Comparison of ENCODE assay signal across 8 cellular contexts in the genomic region with DNA sequence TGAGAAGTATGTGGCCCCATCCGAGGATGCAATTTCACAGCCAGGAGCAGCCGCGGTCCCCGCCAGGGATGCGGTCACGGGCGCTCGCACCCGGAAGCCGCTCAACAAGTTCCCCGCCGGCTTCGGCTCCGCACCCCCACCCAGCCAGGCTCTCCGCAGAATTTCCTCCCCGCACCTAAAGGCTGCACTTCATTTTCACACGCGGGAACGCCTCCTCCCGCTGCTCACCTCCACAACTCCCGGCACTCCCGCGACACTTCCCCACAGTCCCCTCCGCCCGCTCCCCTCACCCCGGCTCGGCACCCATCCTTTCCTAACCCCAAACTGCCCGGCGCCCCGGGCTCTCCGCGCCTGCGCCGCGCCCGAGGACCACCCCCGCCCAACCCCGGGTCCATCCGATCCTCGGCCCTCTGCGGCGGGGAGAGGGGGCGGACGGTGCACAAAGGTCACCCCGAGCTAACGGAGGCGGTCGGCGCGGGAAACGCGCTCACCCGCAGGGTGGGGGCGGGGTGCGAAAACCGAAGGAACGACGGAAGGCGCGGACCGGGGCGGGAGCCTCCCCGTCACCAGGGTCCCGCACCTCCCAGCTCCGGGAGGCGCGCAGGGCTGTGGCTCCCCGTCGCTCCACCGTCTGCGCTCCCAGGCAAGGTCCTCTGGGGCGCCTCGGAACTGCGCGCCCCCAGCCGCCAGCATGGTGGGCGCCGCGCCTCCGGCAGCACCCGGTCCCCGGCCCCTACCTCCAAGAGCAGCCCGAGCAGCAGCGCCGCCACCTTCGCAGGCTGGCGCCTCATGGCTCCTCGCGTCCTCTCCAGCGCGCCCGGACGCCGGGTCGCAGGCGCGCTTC. TPM values are rescaled to one million over a fixed set of nuclear protein-coding genes. Genes with fewer than 3 reads are reported as not detected.
A peak's percentile ranks its signal among the peaks of the same experiment; 100 is the strongest.
DNase-seq lines count a peak whose midpoint lies in the region; ATAC-seq, FAIRE-seq and TF ChIP-seq lines count a peak whose summit lies in the region.

No MANE protein-coding gene starts in this region.

- H3K9ac ChIP-seq in Karpas-422 (ENCODE audit: low read length), result peak overlapping the region; percentile 80
- H3K9ac ChIP-seq in GM12878 (ENCODE audit: control insufficient read depth, insufficient read depth, low read length), result peak overlapping the region; percentile 87

- under 1% methylated on average over 55 of the region's 97 CpGs for WGBS in GM12878 (ENCODE audit: insufficient coverage, insufficient replicate concordance, low lambda C conversion rate, missing lambda C conversion rate)
- WGBS in spleen, 5 donors, result 0% methylated on average over 40 to 95 of the region's 97 CpGs

- H3K27me3 ChIP-seq in Karpas-422 (ENCODE audit: low read length), result peaks cover 11% of the 10 kb centered on the region
- H3K27me3 ChIP-seq in GM12878 (replicated peaks in 1 of 2; ENCODE audit: control insufficient read depth in 2 of 2, insufficient read depth in 2 of 2, low read length in 1 of 2), result no peaks in the 10 kb centered on the region
- no peaks in the 10 kb centered on the region for H3K27me3 ChIP-seq in spleen (replicated peaks in 1 of 7)

- no peak for TF ChIP-seq RAD21 in GM12878 (IDR thresholded peaks at IDR 0.05; ENCODE audit: insufficient read depth, low read depth, low read length)

- in situ Hi-C loops in GM12878 (cut with MboI), result loop anchor here (25.0 kb wide), 1 partner anchor 809 kb away; the partner anchor contains the start of gene SEC61G

- peaks cover 32% of the 10 kb centered on the region for H4K20me1 ChIP-seq in Karpas-422 (ENCODE audit: insufficient read depth, low read depth, low read length)
- no peaks in the 10 kb centered on the region for H4K20me1 ChIP-seq in GM12878 (ENCODE audit: control insufficient read depth, insufficient read depth)

- peak; percentile 61 for TF ChIP-seq POLR2A in GM12878 (IDR thresholded peaks at IDR 0.05; ENCODE audit: low read depth, low read length)
- TF ChIP-seq POLR2A in spleen (IDR thresholded peaks at IDR 0.05), result no peak

- H3K4me1 ChIP-seq in Karpas-422 (ENCODE audit: low read length) (peaks cover 41% of the 10 kb centered on the region), GM12878 (ENCODE audit: control insufficient read depth, insufficient read depth, low read length) (peaks cover 30% of the 10 kb centered on the region), spleen (peaks cover 55 to 70% (median 66%) of the 10 kb centered on the region in 6 donors)

- RAD21 ChIA-PET in GM12878 (lab: Charles Lee; ENCODE audit: unreplicated experiment), result interaction anchor here (3.2 to 11.6 kb wide), 4 partner anchors 25 to 262 kb away, joined by 13 to 245 read pairs (median 83); no protein-coding TSS in a partner anchor

- no peak for TF ChIP-seq EP300 in GM12878 (IDR thresholded peaks at IDR 0.05; ENCODE audit: borderline replicate concordance in 1 of 2, control insufficient read depth in 1 of 2, low read depth in 2 of 2, low read length in 2 of 2)

- H3K4me3 ChIP-seq in Karpas-422 (ENCODE audit: low read length) (peak overlapping the region; percentile 95), GM12878 (peak overlapping the region; percentile 98), iPS-18c (ENCODE audit: insufficient read depth, low read depth, low read length) (peak overlapping the region; percentile 81), spleen (peak overlapping the region; percentile 83 to 99 (median 98))

- ATAC-seq in GM21786 (IDR thresholded peaks at IDR 0.05; ENCODE audit: unreplicated experiment) (peak; percentile 9), GM12878 (peak; percentile 42)

- H3K79me2 ChIP-seq in Karpas-422 (ENCODE audit: low read length) (no peaks in the 10 kb centered on the region), GM12878 (ENCODE audit: control insufficient read depth, insufficient read depth, low read length) (peaks cover 61% of the 10 kb centered on the region)

- intact Hi-C loops in GM12878 (cut with micrococcal nuclease; ENCODE audit: unreplicated experiment) (loop anchor here (5.0 kb wide), 1 partner anchor 481 kb away; the partner anchor contains the start of genes CCT6A and PSPH), spleen (cut with DNase I; ENCODE audit: low total_unique reads) (no loop called here)

- POLR2A ChIA-PET in GM12878 (lab: Charles Lee), result interaction anchor here (0.7 to 8.8 kb wide), 4 partner anchors 13 to 38 kb away, joined by 3 to 156 read pairs (median 19); no protein-coding TSS in a partner anchor

- TF ChIP-seq CTCF in GM12878 (IDR thresholded peaks at IDR 0.05 in 2 of 3, conservative IDR thresholded peaks at IDR 0.05 in 1 of 3; ENCODE audit: control insufficient read depth in 2 of 3, extremely low read depth in 1 of 3, insufficient read depth in 1 of 3, low read depth in 3 of 3, low read length in 3 of 3), result no peak
- peak in 1 of 11 experiments; percentile 14 for TF ChIP-seq CTCF in spleen (IDR thresholded peaks at IDR 0.05 in 8 of 11, conservative IDR thresholded peaks at IDR 0.05 in 3 of 11)

- peak; percentile 78 for DNase-seq in GM03348 (ENCODE audit: low spot score)
- peak; percentile 69 for DNase-seq in Karpas-422
- peak; percentile 64 for DNase-seq in T-helper 22 cell (ENCODE audit: low read depth)
- DNase-seq in GM12878 (ENCODE audit: low read depth, low spot score), result no peak
- peak; percentile 93 for DNase-seq in spleen
- no peak for DNase-seq in mesenteric fat pad (ENCODE audit: low spot score)

- BruUV-seq in GM12878 (replicated peaks; lab: Mats Ljungman, UMichigan), result no TSS peak

- H3K27ac ChIP-seq in Karpas-422 (ENCODE audit: low read length), result no peak overlapping the region
- peak overlapping the region; percentile 93 for H3K27ac ChIP-seq in GM12878 (ENCODE audit: control insufficient read depth, insufficient read depth)
- H3K27ac ChIP-seq in spleen, result peak overlapping the region; percentile 77 to 97 (median 92)

- CTCF ChIA-PET in GM12878 (lab: Yijun Ruan, JAX), result interaction anchor here (1.2 to 5.2 kb wide), 4 partner anchors 21 to 56 kb away, joined by 3 to 45 read pairs (median 8); no protein-coding TSS in a partner anchor

- no peaks in the 10 kb centered on the region for H3K36me3 ChIP-seq in Karpas-422 (ENCODE audit: insufficient read depth, low read length)
- H3K36me3 ChIP-seq in GM12878 (ENCODE audit: control insufficient read depth in 2 of 2, insufficient read depth in 2 of 2, low read length in 1 of 2), result no peaks in the 10 kb centered on the region
- H3K36me3 ChIP-seq in spleen, result no peaks in the 10 kb centered on the region

- H3K4me2 ChIP-seq in Karpas-422 (ENCODE audit: low read depth, low read length, poor library complexity, severe bottlenecking), result peak overlapping the region; percentile 99
- H3K4me2 ChIP-seq in GM12878 (ENCODE audit: control insufficient read depth, insufficient read depth), result peak overlapping the region; percentile 65

- no peak for FAIRE-seq in GM12878 (lab: Jason Lieb, UNC)

- peak overlapping the region; percentile 99 for H2AFZ ChIP-seq in Karpas-422 (ENCODE audit: low read length)
- peak overlapping the region; percentile 60 for H2AFZ ChIP-seq in GM12878 (ENCODE audit: control insufficient read depth, low read depth, low read length)

- H3K9me3 ChIP-seq in Karpas-422 (ENCODE audit: low read length) (no peaks in the 10 kb centered on the region), GM12878 (replicated peaks; ENCODE audit: control insufficient read depth, insufficient read depth, low read length) (no peaks in the 10 kb centered on the region), iPS-18c (ENCODE audit: control insufficient read depth, insufficient read depth, low read length) (no peaks in the 10 kb centered on the region), spleen (no peaks in the 10 kb centered on the region)

- H3K9me2 ChIP-seq in Karpas-422 (replicated peaks; ENCODE audit: insufficient read depth, low read length), result no peaks in the 10 kb centered on the region

- SMC1A ChIA-PET in GM12878 (lab: Charles Lee; ENCODE audit: uncharacterized antibody, unreplicated experiment), result interaction anchor here (1.2 to 12.6 kb wide), 8 partner anchors 13 to 63 kb away, joined by 3 to 263 read pairs (median 33); no protein-coding TSS in a partner anchor

TF ChIP-seq in GM12878, 131 proteins besides CTCF, POLR2A, EP300 and RAD21 (continues in another document):
- TF ChIP-seq SUPT20H (IDR thresholded peaks at IDR 0.05; ENCODE audit: borderline replicate concordance, control insufficient read depth, low read depth, low read length) (no peak), SMC3 (IDR thresholded peaks at IDR 0.05; ENCODE audit: borderline replicate concordance, low read length) (no peak), PAX8 (IDR thresholded peaks at IDR 0.05) (no peak), NFYA (IDR thresholded peaks at IDR 0.05; ENCODE audit: borderline replicate concordance, low read depth, low read length) (no peak), ZBED1 (IDR thresholded peaks at IDR 0.05; ENCODE audit: borderline replicate concordance) (no peak), LARP7 (IDR thresholded peaks at IDR 0.05) (peak; percentile 71), HDGF (IDR thresholded peaks at IDR 0.05) (peak; percentile 78; the same call in 1 of the 2 replicates), FOS (IDR thresholded peaks at IDR 0.05; ENCODE audit: borderline replicate concordance, extremely low read depth, insufficient read length) (no peak)

RNA-seq across cellular contexts. Expression of gene VOPP1, which starts 0.5 kb away (rescaled TPM):
- total RNA-seq in Karpas-422 (2014; rRNA removed; shearing (Covaris generic); ENCODE audit: low replicate concordance), result 14.7 and 21.6 TPM in 2 replicates
- total RNA-seq in GM12878 (2013; cell fraction: nucleolus; rRNA removed), result 130 and 131 TPM in 2 replicates
- total RNA-seq in GM12878 (2014; rRNA removed) (198 and 200 TPM in 2 replicates), GM12878 (2014; rRNA removed; fragmentation: Illumina TruSeq; extraction: Trizol) (135 and 144 TPM in 2 replicates), GM12878 (2021) (205 and 206 TPM in 2 replicates), spleen (100 to 1,000 TPM; 130 to 168 (median 148) TPM), mesenteric fat pad (69.5 TPM)
- 123 TPM for polyA plus RNA-seq in GM12878 (2011; ENCODE audit: low read depth)
- polyA plus RNA-seq in GM12878 (2011; rRNA removed) (101 and 118 TPM in 2 replicates), GM12878 (2014; fragmentation: Illumina TruSeq; extraction: Trizol) (116 and 141 TPM in 2 replicates), GM12878 (2014; fragmentation: Nextera tagmentation; extraction: Ambion mirVana) (10 to 100 TPM; 32.8 to 78.5 TPM), GM12878 (2014; rRNA removed) (203 and 212 TPM in 2 replicates), GM12878 (2016; fragmentation: Nextera tagmentation; extraction: Ambion mirVana) (10 to 100 TPM; 54.4 to 71.5 TPM), spleen (100 to 1,000 TPM in 1 of 3 donors, 10 to 100 TPM in 2; 60.3 to 101 (median 65.3) TPM)
- 103 and 118 TPM in 2 replicates for polyA plus RNA-seq in GM12878 (2011; cell fraction: cytosol; rRNA removed)
- 51.0 and 62.5 TPM in 2 replicates for polyA plus RNA-seq in GM12878 (2011; cell fraction: nucleus; rRNA removed)
- 135 and 137 TPM in 2 replicates for polyA plus RNA-seq in GM12878 (2012)
- polyA minus RNA-seq in GM12878 (2011; rRNA and poly(A)+ RNA removed), result 139 and 160 TPM in 2 replicates
- polyA minus RNA-seq in GM12878 (2011; cell fraction: cytosol; rRNA and poly(A)+ RNA removed), result 60.1 and 81.5 TPM in 2 replicates
- 37.2 and 80.3 TPM in 2 replicates for polyA minus RNA-seq in GM12878 (2011; cell fraction: nucleus; rRNA and poly(A)+ RNA removed)

Comparison
In these comparisons a context has a peak if more than half of its experiments do, and no peak if none do; other contexts are left out.
1. DNase-seq: peak in GM03348 (single experiment), Karpas-422 (single experiment), T-helper 22 cell (single experiment) and spleen (single experiment); none in GM12878 (single experiment) and mesenteric fat pad (single experiment).
2. Peak in every context shown above with its lines, with median percentiles within 50 percentile points of each other: H3K4me3 ChIP-seq.